9 cellular contexts compared by ENCODE assay signal in genomic region chr3:46496745-46497555, GRCh38. TPM values are rescaled to one million over a fixed set of nuclear protein-coding genes. Genes with fewer than 3 reads are reported as not detected.
DNase-seq lines count a peak whose midpoint lies in the region; ATAC-seq and TF ChIP-seq lines count a peak whose summit lies in the region.
"Had no signal": no experiment of that assay in that cellular context is flagged by ENCODE, and none has a peak within 500 bp of the region (broad histone marks: within the 10 kb centered on the region; RNA-seq: fewer than 3 reads in every experiment).

No MANE protein-coding gene starts in this region.

- H3K27ac ChIP-seq in right lobe of liver (peak overlapping the region; percentile 37 to 76 (median 60)), coronary artery (no peak overlapping the region), right cardiac atrium (ENCODE audit: low read length) (no peak overlapping the region)

- no peaks in the 10 kb centered on the region for H3K36me3 ChIP-seq in right lobe of liver
- H3K36me3 ChIP-seq in MG63 = no peaks in the 10 kb centered on the region

- DNase-seq in COLO668 (lab: John Stamatoyannopoulos, UW; ENCODE audit: unreplicated experiment) (peak; percentile 2), LNCaP clone FGC (ENCODE audit: low read depth) (no peak), right lobe of liver (peak; percentile 47 to 76 (median 70)), coronary artery (ENCODE audit: low spot score) (no peak), MG63 (no peak), right cardiac atrium (no peak)
- DNase-seq in activated T-cell treated with anti-CD3 and anti-CD28 coated beads, Interleukin-2, amount 50 U/mL, for 1 hour = peak; percentile 62

- intact Hi-C loops in right lobe of liver (cut with DNase I) = no loop called here
- intact Hi-C loops in right cardiac atrium (cut with DNase I) = no loop called here

- H3K9me3 ChIP-seq in right lobe of liver = no peaks in the 10 kb centered on the region
- no peaks in the 10 kb centered on the region for H3K9me3 ChIP-seq in MG63
- H3K9me3 ChIP-seq in right cardiac atrium (ENCODE audit: control insufficient read depth, low read length) = no peaks in the 10 kb centered on the region

- TF ChIP-seq CTCF in LNCaP clone FGC (IDR thresholded peaks at IDR 0.05; ENCODE audit: control insufficient read depth, extremely low read depth, insufficient read depth) (peak; percentile 23), right lobe of liver (IDR thresholded peaks at IDR 0.05) (peak in 2 of 4 donors; percentile 17 to 21), coronary artery (IDR thresholded peaks at IDR 0.05) (no peak)

- 8% methylated on average over 8 of the region's 9 CpGs for WGBS in right lobe of liver (ENCODE audit: insufficient coverage, low coverage, low lambda C conversion rate, missing lambda C conversion rate)
- WGBS in right cardiac atrium = 57% methylated on average over 9 of the region's 9 CpGs

- H3K4me3 ChIP-seq in LNCaP clone FGC (ENCODE audit: low read depth, low read length) (no peak overlapping the region), right lobe of liver (peak overlapping the region; percentile 46 to 79 (median 70)), coronary artery (no peak overlapping the region), MG63 (no peak overlapping the region), right cardiac atrium (ENCODE audit: low read length) (no peak overlapping the region)

- peaks cover 0 to 47% (median 14%) of the 10 kb centered on the region in 4 donors for H3K4me1 ChIP-seq in right lobe of liver
- no peaks in the 10 kb centered on the region for H3K4me1 ChIP-seq in right cardiac atrium (ENCODE audit: control insufficient read depth, insufficient read depth, low read length)

- ATAC-seq in right lobe of liver (peak; percentile 55 to 76 (median 68)), HG03159 (IDR thresholded peaks at IDR 0.05; ENCODE audit: unreplicated experiment) (no peak), right cardiac atrium (no peak)

- no peak for TF ChIP-seq POLR2A in right lobe of liver (IDR thresholded peaks at IDR 0.05)

- H3K27me3 ChIP-seq in right lobe of liver = no peaks in the 10 kb centered on the region
- H3K27me3 ChIP-seq in MG63 = no peaks in the 10 kb centered on the region
- no peaks in the 10 kb centered on the region for H3K27me3 ChIP-seq in right cardiac atrium (ENCODE audit: control insufficient read depth, insufficient read depth)

RNA-seq across cellular contexts. Expression of gene RTP3, which starts 0.8 kb away (rescaled TPM):
- total RNA-seq in right lobe of liver (10 to 100 TPM; 12.2 to 29.0 (median 20.9) TPM), right cardiac atrium (not detected)
- not detected in 2 replicates for total RNA-seq in MG63 (2014; rRNA removed; shearing (Covaris generic); ENCODE audit: low replicate concordance)
- polyA plus RNA-seq in right cardiac atrium = not detected
- polyA plus RNA-seq: IgD-negative memory B cell had no signal

RNA-seq across cellular contexts. Expression of gene LTF, which starts 32.2 kb away (rescaled TPM):
- 1 to 10 TPM in 4 of 6 experiments, under 1 TPM in 2; 0.19 to 3.6 (median 2.0) TPM for total RNA-seq in right lobe of liver
- not detected in 2 replicates for total RNA-seq in MG63 (2014; rRNA removed; shearing (Covaris generic); ENCODE audit: low replicate concordance)
- total RNA-seq in right cardiac atrium = 1 to 10 TPM in 3 of 4 donors, under 1 TPM in 1; 0.71 to 5.5 (median 2.2) TPM
- polyA plus RNA-seq in right cardiac atrium = 1.00 TPM
- polyA plus RNA-seq: IgD-negative memory B cell had no signal

Comparison
In these comparisons a context has a peak if more than half of its experiments do, and no peak if none do; other contexts are left out.
1. DNase-seq: peak in COLO668 (single experiment), activated T-cell treated with anti-CD3 and anti-CD28 coated beads, Interleukin-2, amount 50 U/mL, for 1 hour (single experiment) and right lobe of liver (3 of 3); none in LNCaP clone FGC (single experiment), coronary artery (single experiment), MG63 (single experiment) and right cardiac atrium (0 of 3).
2. H3K4me3 ChIP-seq: peak in right lobe of liver (3 of 3); none in LNCaP clone FGC (single experiment), coronary artery (single experiment), MG63 (single experiment) and right cardiac atrium (single experiment).
3. ATAC-seq: peak in right lobe of liver (4 of 4); none in HG03159 (single experiment) and right cardiac atrium (0 of 2).
4. H3K27ac ChIP-seq: peak in right lobe of liver (3 of 3); none in coronary artery (0 of 2) and right cardiac atrium (single experiment).
5. RNA of gene RTP3, which starts 0.8 kb away (total RNA-seq): 12.2 to 29.0 TPM in right lobe of liver; not detected in MG63 and not detected in right cardiac atrium; every median in the first group is over 10 times any median in the second.